In genomic region chr5:168624850-168625357, GRCh38 we compare ENCODE assay signal across 1 cellular context.
TF ChIP-seq lines count a peak whose summit lies in the region.

No MANE protein-coding gene starts in this region.

TF ChIP-seq in A549, 52 proteins besides CTCF, POLR2A, EP300 and RAD21 (continued from another document):
- TF ChIP-seq BCL3 (IDR thresholded peaks at IDR 0.05) (no peak), NPAS2 (CRISPR knock-in tag; IDR thresholded peaks at IDR 0.05; ENCODE audit: borderline replicate concordance) (no peak), HES2 (IDR thresholded peaks at IDR 0.05) (peak; percentile 34; the same call in 1 of the 2 replicates), PBX3 (IDR thresholded peaks at IDR 0.05) (no peak), E2F6 (IDR thresholded peaks at IDR 0.05; ENCODE audit: borderline replicate concordance, low read depth) (no peak), CEBPB (IDR thresholded peaks at IDR 0.05) (peak; percentile 68 to 89; a peak in 3 of 4 replicates), RNF2 (IDR thresholded peaks at IDR 0.05; ENCODE audit: borderline replicate concordance, low read depth) (no peak), BHLHE40 (IDR thresholded peaks at IDR 0.05; ENCODE audit: low read depth, low read length) (no peak), HEYL (CRISPR knock-in tag; IDR thresholded peaks at IDR 0.05) (no peak), ZFP36 (IDR thresholded peaks at IDR 0.05; ENCODE audit: borderline replicate concordance, partially characterized antibody) (no peak), NFE2L2 (conservative IDR thresholded peaks at IDR 0.05; ENCODE audit: low read length) (no peak), RFX5 (IDR thresholded peaks at IDR 0.05) (no peak), NR3C1 (IDR thresholded peaks at IDR 0.05) (no peak), MYC (IDR thresholded peaks at IDR 0.05; ENCODE audit: borderline replicate concordance, low read length) (no peak), FOSB (CRISPR knock-in tag; IDR thresholded peaks at IDR 0.05) (no peak), RARB (CRISPR knock-in tag; IDR thresholded peaks at IDR 0.05) (no peak), REST (IDR thresholded peaks at IDR 0.05) (no peak)
